Comparison of ENCODE assay signal across 22 cellular contexts in the genomic region with DNA sequence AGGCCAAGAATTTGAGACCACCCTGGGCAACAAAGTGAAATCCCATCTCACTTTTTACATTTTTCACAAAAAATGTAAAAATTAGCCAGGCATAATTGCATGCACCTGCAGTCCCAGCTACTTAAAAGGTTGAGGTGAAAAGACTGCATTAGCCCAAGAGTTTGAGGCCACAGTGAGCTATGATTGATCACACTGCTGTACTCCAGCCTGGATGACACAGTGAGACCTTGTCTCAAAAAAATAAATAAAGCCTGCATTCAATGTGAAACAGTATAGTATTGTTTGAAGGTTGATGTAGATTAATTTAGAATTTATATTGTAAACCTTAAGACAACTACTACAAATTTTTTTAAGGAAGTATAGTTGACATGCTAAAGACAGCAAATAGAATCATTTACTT. TPM values are rescaled to one million over a fixed set of nuclear protein-coding genes. Genes with fewer than 3 reads are reported as not detected.
DNase-seq lines count a peak whose midpoint lies in the region; ATAC-seq and TF ChIP-seq lines count a peak whose summit lies in the region.
"Had no signal": no experiment of that assay in that cellular context is flagged by ENCODE, and none has a peak within 500 bp of the region (broad histone marks: within the 10 kb centered on the region; RNA-seq: fewer than 3 reads in every experiment).

No MANE protein-coding gene starts in this region.

- ATAC-seq in Panc1 (no peak), gastrocnemius medialis (no peak)
- ATAC-seq: GM12878 had no signal

- H3K4me3 ChIP-seq in Panc1 (ENCODE audit: low read depth in 2 of 2, low read length in 2 of 2) (no peak overlapping the region), gastrocnemius medialis (no peak overlapping the region)
- H3K4me3 ChIP-seq: BLaER1, GM12878 had no signal

- peaks cover 16% of the 10 kb centered on the region for H3K4me1 ChIP-seq in Panc1 (ENCODE audit: control insufficient read depth, insufficient read depth, low read length)
- peaks cover 34 to 40% of the 10 kb centered on the region in 2 donors for H3K4me1 ChIP-seq in gastrocnemius medialis
- H3K4me1 ChIP-seq: BE2C, BLaER1 had no signal

- intact Hi-C loops in Panc1 (cut with micrococcal nuclease; ENCODE audit: unreplicated experiment) (no loop called here), gastrocnemius medialis (cut with DNase I; ENCODE audit: low total_unique reads) (no loop called here)

- H3K27me3 ChIP-seq in Panc1 (ENCODE audit: control insufficient read depth, insufficient read depth, low read length) (no peaks in the 10 kb centered on the region), gastrocnemius medialis (no peaks in the 10 kb centered on the region)
- H3K27me3 ChIP-seq: BE2C, BLaER1 had no signal

- in situ Hi-C loops in Panc1 (cut with HindIII; ENCODE audit: low pct_unique_long_range_greater_than_20kb, low sequenced_read_pairs): no loop called here
- in situ Hi-C loops in SK-MEL-5 (cut with HindIII; ENCODE audit: low pct_unique_long_range_greater_than_20kb, low sequenced_read_pairs): no loop called here
- in situ Hi-C loops in gastrocnemius medialis (cut with MboI; ENCODE audit: low sequenced_read_pairs in 4 of 4): no loop called here

- no peaks in the 10 kb centered on the region for H3K36me3 ChIP-seq in Panc1 (ENCODE audit: control insufficient read depth, insufficient read depth, low read length)
- no peaks in the 10 kb centered on the region for H3K36me3 ChIP-seq in gastrocnemius medialis
- H3K36me3 ChIP-seq: BE2C, BLaER1 had no signal

- POLR2A ChIA-PET in Panc1 (lab: Charles Lee): no interaction called here

- H3K27ac ChIP-seq in Panc1 (ENCODE audit: low read length) (peak overlapping the region; percentile 18; the same call in 1 of the 2 replicates), gastrocnemius medialis (peak overlapping the region; percentile 36 to 72 (median 49))
- H3K27ac ChIP-seq: BLaER1 had no signal

- no peaks in the 10 kb centered on the region for H3K9me3 ChIP-seq in Panc1 (ENCODE audit: control insufficient read depth, insufficient read depth, low read depth, low read length)
- no peaks in the 10 kb centered on the region for H3K9me3 ChIP-seq in gastrocnemius medialis
- H3K9me3 ChIP-seq: BE2C had no signal

- DNase-seq in Panc1 (ENCODE audit: low read depth, low spot score) (no peak), SK-MEL-5 (ENCODE audit: low read depth, low spot score) (peak; percentile 47), gastrocnemius medialis (no peak), SK-N-DZ (ENCODE audit: low spot score) (no peak)
- no peak for DNase-seq in activated effector memory CD4-positive, alpha-beta T cell treated with anti-CD3 and anti-CD28 coated beads, Interleukin-2, amount 50 U/mL, for 16 hours
- DNase-seq: 8988T; ACHN; BE2C; C1 segment of cervical spinal cord; CD4-positive, alpha-beta memory T cell; CD4-positive, CD25-positive, alpha-beta regulatory T cell; CD8-positive, alpha-beta memory T cell; COR-L47; DMS 273 treated with DMSO at 0.1 percent for 48 hours; DMS153; DMS53; DMS79; DND-41; EL; GDM1 had no signal

- TF ChIP-seq CTCF in Panc1 (IDR thresholded peaks at IDR 0.05) (no peak), gastrocnemius medialis (IDR thresholded peaks at IDR 0.05 in 4 of 5, conservative IDR thresholded peaks at IDR 0.05 in 1 of 5) (no peak)

- TF ChIP-seq POLR2A in gastrocnemius medialis (IDR thresholded peaks at IDR 0.05): no peak

- BruUV-seq in Panc1 (replicated peaks; lab: Mats Ljungman, UMichigan): no TSS peak

- CTCF ChIA-PET in Panc1 (lab: Charles Lee): no interaction called here

RNA-seq across cellular contexts. Expression of gene TBC1D8, which starts 53.5 kb away (rescaled TPM):
- 139 TPM for total RNA-seq in Panc1 (2021; ENCODE audit: unreplicated experiment)
- polyA plus RNA-seq in Panc1 (2012; ENCODE audit: insufficient read length): 171 TPM
- total RNA-seq in SK-MEL-5 (2014; rRNA removed; shearing (Covaris generic)): 16.2 and 16.9 TPM in 2 replicates
- 22.4 and 33.0 TPM in 2 replicates for polyA plus RNA-seq in SK-MEL-5 (2015; cell fraction: cytosol; rRNA removed)
- polyA plus RNA-seq in SK-MEL-5 (2015; cell fraction: nucleus; rRNA removed): 128 and 212 TPM in 2 replicates
- 100 to 1,000 TPM; 103 to 298 (median 201) TPM for total RNA-seq in gastrocnemius medialis
- 11.0 and 15.7 TPM in 2 replicates for polyA plus RNA-seq in SK-N-DZ (2014; cell fraction: cytosol; rRNA removed)
- 37.5 and 50.8 TPM in 2 replicates for polyA plus RNA-seq in SK-N-DZ (2014; cell fraction: nucleus; rRNA removed)
